Comparison of ENCODE assay signal across 21 cellular contexts in genomic region chr11:112884012-112884767, GRCh38.
DNase-seq lines count a peak whose midpoint lies in the region; ATAC-seq and TF ChIP-seq lines count a peak whose summit lies in the region.
"Had no signal": no experiment of that assay in that cellular context is flagged by ENCODE, and none has a peak within 500 bp of the region (broad histone marks: within the 10 kb centered on the region; RNA-seq: fewer than 3 reads in every experiment).

No MANE protein-coding gene starts in this region.

- H3K36me3 ChIP-seq in smooth muscle cell (ENCODE audit: low read depth), result no peaks in the 10 kb centered on the region
- H3K36me3 ChIP-seq: gastrocnemius medialis had no signal

- TF ChIP-seq CTCF in smooth muscle cell (IDR thresholded peaks at IDR 0.05; ENCODE audit: borderline replicate concordance, insufficient read depth, poor library complexity, severe bottlenecking) (no peak), GM13977 (IDR thresholded peaks at IDR 0.05; ENCODE audit: extremely low read depth, insufficient read depth, missing control alignments) (no peak)

- H3K4me3 ChIP-seq in smooth muscle cell, result no peak overlapping the region
- H3K4me3 ChIP-seq: gastrocnemius medialis, testis had no signal

- no peaks in the 10 kb centered on the region for H3K79me2 ChIP-seq in smooth muscle cell (ENCODE audit: low read depth)

- in situ Hi-C loops in GM13977 (cut with MboI; ENCODE audit: low pct_unique_long_range_greater_than_20kb, low sequenced_read_pairs, unreplicated experiment), result no loop called here

- ATAC-seq in SK-N-SH treated with all-trans-retinoic acid at 6 μM for 48 hours (peak; percentile 13; the same call in 1 of the 3 replicates), HG03039 (IDR thresholded peaks at IDR 0.05; ENCODE audit: unreplicated experiment) (no peak), HG03025 (IDR thresholded peaks at IDR 0.05; ENCODE audit: low FRiP score, unreplicated experiment) (no peak)
- ATAC-seq: activated CD8-positive, alpha-beta T cell treated with anti-CD3 and anti-CD28 coated beads for 36 hours; gastrocnemius medialis; HepG2; left colon had no signal

- peak; percentile 45 for DNase-seq in GM03348 (ENCODE audit: low spot score)
- DNase-seq in glomerular visceral epithelial cell (ENCODE audit: extremely low spot score), result peak; percentile 7
- no peak for DNase-seq in smooth muscle cell (lab: John Stamatoyannopoulos, UW; ENCODE audit: unreplicated experiment)
- DNase-seq in NCI-H345 (lab: John Stamatoyannopoulos, UW), result no peak
- DNase-seq in GM13977 (ENCODE audit: low spot score), result no peak
- DNase-seq: activated B cell treated with CpG ODN at 0.5 μM for 24 hours; activated CD8-positive, alpha-beta T cell treated with anti-CD3 and anti-CD28 coated beads for 36 hours; activated naive CD4-positive, alpha-beta T cell treated with anti-CD3 and anti-CD28 coated beads, Interleukin-2, amount 10 ng/mL, durations not matched to agents 7 days and 5 days; activated T-cell treated with anti-CD3 and anti-CD28 coated beads, Interleukin-2, amount 50 U/mL, for 1 hour; CD8-positive, alpha-beta memory T cell; dermis blood vessel endothelial cell; gastrocnemius medialis; left colon; NCI-H1436; NCI-H2171; NCI-H526 treated with DMSO at 0.1 percent for 48 hours; testis had no signal

- H3K9ac ChIP-seq in smooth muscle cell (ENCODE audit: low read depth), result peak overlapping the region; percentile 21

- H4K20me1 ChIP-seq in smooth muscle cell (ENCODE audit: low read depth), result no peaks in the 10 kb centered on the region

- no peaks in the 10 kb centered on the region for H3K9me3 ChIP-seq in smooth muscle cell (replicated peaks; ENCODE audit: low read depth)
- H3K9me3 ChIP-seq: gastrocnemius medialis, testis had no signal

- H3K4me1 ChIP-seq in smooth muscle cell (ENCODE audit: low read depth), result no peaks in the 10 kb centered on the region
- H3K4me1 ChIP-seq: testis had no signal

- H3K27ac ChIP-seq in smooth muscle cell (ENCODE audit: low read depth), result peak overlapping the region; percentile 32
- H3K27ac ChIP-seq: gastrocnemius medialis, testis had no signal

- H3K4me2 ChIP-seq in smooth muscle cell, result peak overlapping the region; percentile 70

- H3F3A ChIP-seq in smooth muscle cell (ENCODE audit: low read depth), result peaks cover 10% of the 10 kb centered on the region

- peak overlapping the region; percentile 59 for H2AFZ ChIP-seq in smooth muscle cell (ENCODE audit: low read depth)

- H3K27me3 ChIP-seq in smooth muscle cell (ENCODE audit: low read depth), result no peaks in the 10 kb centered on the region
- H3K27me3 ChIP-seq: gastrocnemius medialis, testis had no signal

- 67% methylated on average over 5 of the region's 5 CpGs for WGBS in smooth muscle cell (ENCODE audit: low lambda C conversion rate)

TF ChIP-seq in SK-N-SH treated with all-trans-retinoic acid at 6 μM for 48 hours, 23 proteins besides CTCF, POLR2A, EP300 and RAD21:
- TF ChIP-seq TCF4 (CRISPR knock-in tag; IDR thresholded peaks at IDR 0.05; ENCODE audit: borderline replicate concordance) (no peak), ZNF8 (CRISPR knock-in tag; IDR thresholded peaks at IDR 0.05) (no peak), ZFP30 (CRISPR knock-in tag; IDR thresholded peaks at IDR 0.05) (no peak), CREB5 (CRISPR knock-in tag; IDR thresholded peaks at IDR 0.05; ENCODE audit: low read depth) (no peak), ESRRG (CRISPR knock-in tag; IDR thresholded peaks at IDR 0.05) (no peak), ZNF70 (CRISPR knock-in tag; IDR thresholded peaks at IDR 0.05) (no peak)
- TF ChIP-seq, protein P1, sequence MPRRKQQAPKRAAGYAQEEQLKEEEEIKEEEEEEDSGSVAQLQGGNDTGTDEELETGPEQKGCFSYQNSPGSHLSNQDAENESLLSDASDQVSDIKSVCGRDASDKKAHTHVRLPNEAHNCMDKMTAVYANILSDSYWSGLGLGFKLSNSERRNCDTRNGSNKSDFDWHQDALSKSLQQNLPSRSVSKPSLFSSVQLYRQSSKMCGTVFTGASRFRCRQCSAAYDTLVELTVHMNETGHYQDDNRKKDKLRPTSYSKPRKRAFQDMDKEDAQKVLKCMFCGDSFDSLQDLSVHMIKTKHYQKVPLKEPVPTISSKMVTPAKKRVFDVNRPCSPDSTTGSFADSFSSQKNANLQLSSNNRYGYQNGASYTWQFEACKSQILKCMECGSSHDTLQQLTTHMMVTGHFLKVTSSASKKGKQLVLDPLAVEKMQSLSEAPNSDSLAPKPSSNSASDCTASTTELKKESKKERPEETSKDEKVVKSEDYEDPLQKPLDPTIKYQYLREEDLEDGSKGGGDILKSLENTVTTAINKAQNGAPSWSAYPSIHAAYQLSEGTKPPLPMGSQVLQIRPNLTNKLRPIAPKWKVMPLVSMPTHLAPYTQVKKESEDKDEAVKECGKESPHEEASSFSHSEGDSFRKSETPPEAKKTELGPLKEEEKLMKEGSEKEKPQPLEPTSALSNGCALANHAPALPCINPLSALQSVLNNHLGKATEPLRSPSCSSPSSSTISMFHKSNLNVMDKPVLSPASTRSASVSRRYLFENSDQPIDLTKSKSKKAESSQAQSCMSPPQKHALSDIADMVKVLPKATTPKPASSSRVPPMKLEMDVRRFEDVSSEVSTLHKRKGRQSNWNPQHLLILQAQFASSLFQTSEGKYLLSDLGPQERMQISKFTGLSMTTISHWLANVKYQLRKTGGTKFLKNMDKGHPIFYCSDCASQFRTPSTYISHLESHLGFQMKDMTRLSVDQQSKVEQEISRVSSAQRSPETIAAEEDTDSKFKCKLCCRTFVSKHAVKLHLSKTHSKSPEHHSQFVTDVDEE (CRISPR knock-in tag; IDR thresholded peaks at IDR 0.05), result no peak

Comparison
In these comparisons a context has a peak if more than half of its experiments do, and no peak if none do; other contexts are left out.
1. DNase-seq: peak in GM03348 (single experiment) and glomerular visceral epithelial cell (single experiment); none in smooth muscle cell (single experiment), NCI-H345 (single experiment) and GM13977 (single experiment).